Comparison of ENCODE assay signal across 8 cellular contexts in genomic region chr7:50119815-50120637, GRCh38. TPM values are rescaled to one million over a fixed set of nuclear protein-coding genes. Genes with fewer than 3 reads are reported as not detected.
A peak's percentile ranks its signal among the peaks of the same experiment; 100 is the strongest.
DNase-seq lines count a peak whose midpoint lies in the region; ATAC-seq, FAIRE-seq and TF ChIP-seq lines count a peak whose summit lies in the region.

No MANE protein-coding gene starts in this region.

- no peaks in the 10 kb centered on the region for H3K9me3 ChIP-seq in Panc1 (ENCODE audit: control insufficient read depth, insufficient read depth, low read depth, low read length)
- H3K9me3 ChIP-seq in H1 (ENCODE audit: insufficient read depth in 2 of 2, low read depth in 1 of 2, low read length in 1 of 2), result no peaks in the 10 kb centered on the region

- H3K36me3 Mint-ChIP-seq in natural killer cell, result no peaks in the 10 kb centered on the region

- peak; percentile 79 to 83 for TF ChIP-seq RAD21 in H1 (IDR thresholded peaks at IDR 0.05 in 1 of 2, conservative IDR thresholded peaks at IDR 0.05 in 1 of 2; ENCODE audit: low read depth in 2 of 2, low read length in 2 of 2)

- no peak overlapping the region for H3K4me2 ChIP-seq in H1 (ENCODE audit: insufficient read depth in 1 of 2, low read depth in 2 of 2, low read length in 2 of 2)

- no peak overlapping the region for H3K9ac ChIP-seq in H1 (replicated peaks in 1 of 4; ENCODE audit: extremely low read depth in 1 of 4, low read depth in 3 of 4, low read length in 3 of 4)

- peaks cover 5 to 40% of the 10 kb centered on the region in 2 donors for H3K27me3 Mint-ChIP-seq in natural killer cell (ENCODE audit: low read depth in 2 of 2)

- H4K91ac ChIP-seq in H1 (replicated peaks; ENCODE audit: insufficient read length, low read length), result no peak overlapping the region

- POLR2A ChIA-PET in Panc1 (lab: Charles Lee), result no interaction called here
- POLR2A ChIA-PET in H1 (lab: Charles Lee; ENCODE audit: partially characterized antibody), result interaction anchor here (0.7 to 0.9 kb wide), 2 partner anchors 37 to 44 kb away, joined by 3 to 4 read pairs; no protein-coding TSS in a partner anchor

- H3K27me3 ChIP-seq in Panc1 (ENCODE audit: control insufficient read depth, insufficient read depth, low read length) (peaks cover 13% of the 10 kb centered on the region), H1 (replicated peaks in 1 of 4; ENCODE audit: control insufficient read depth in 3 of 4, extremely low read depth in 1 of 4, insufficient read depth in 3 of 4, low read length in 3 of 4) (no peaks in the 10 kb centered on the region)

- no peak overlapping the region for H3K18ac ChIP-seq in H1 (ENCODE audit: extremely low read depth, low read length)

- no peaks in the 10 kb centered on the region for H3K79me2 ChIP-seq in H1 (ENCODE audit: control insufficient read depth in 1 of 2, insufficient read depth in 2 of 2, low read length in 2 of 2)

- H2BK20ac ChIP-seq in H1 (ENCODE audit: low read length), result no peak overlapping the region

- no peak overlapping the region for H3K27ac Mint-ChIP-seq in natural killer cell

- H3K4ac ChIP-seq in H1 (replicated peaks; ENCODE audit: insufficient read length, low read depth, low read length), result no peak overlapping the region

- H4K20me1 ChIP-seq in H1 (replicated peaks in 1 of 2; ENCODE audit: control insufficient read depth in 1 of 2, insufficient read depth in 2 of 2, low read length in 2 of 2), result no peaks in the 10 kb centered on the region

- peak; percentile 82 for FAIRE-seq in H1 (lab: Jason Lieb, UNC)

- no peaks in the 10 kb centered on the region for H3K79me1 ChIP-seq in H1 (ENCODE audit: low read depth, low read length)

- no peak overlapping the region for H3K27ac ChIP-seq in Panc1 (ENCODE audit: low read length)
- no peak overlapping the region for H3K27ac ChIP-seq in H1 (ENCODE audit: low read depth, low read length)

- CTCF ChIA-PET in Panc1 (lab: Charles Lee) (no interaction called here), H1 (lab: Charles Lee; ENCODE audit: partially characterized antibody) (interaction anchor here (0.7 to 3.6 kb wide), 16 partner anchors 10 to 1041 kb away, joined by 3 to 16 read pairs (median 4); no protein-coding TSS in a partner anchor)

- no peak overlapping the region for H2BK15ac ChIP-seq in H1 (ENCODE audit: low read length)

- no peak overlapping the region for H2AK5ac ChIP-seq in H1 (ENCODE audit: low read depth, low read length)

- H2BK5ac ChIP-seq in H1 (ENCODE audit: low read depth, low read length), result no peak overlapping the region

- H3K9me3 Mint-ChIP-seq in natural killer cell, result no peaks in the 10 kb centered on the region

- no peak for TF ChIP-seq POLR2A in H1 (IDR thresholded peaks at IDR 0.05; ENCODE audit: control extremely low read depth in 1 of 2, low read depth in 2 of 2, low read length in 2 of 2)

- H2AFZ ChIP-seq in H1 (ENCODE audit: low read length), result no peak overlapping the region

- intact Hi-C loops in Panc1 (cut with micrococcal nuclease; ENCODE audit: unreplicated experiment), result no loop called here
- intact Hi-C loops in natural killer cell (cut with micrococcal nuclease), result no loop called here

- TF ChIP-seq EP300 in H1 (IDR thresholded peaks at IDR 0.05; ENCODE audit: borderline replicate concordance in 1 of 2, low read depth in 2 of 2, low read length in 2 of 2), result no peak

- H3K4me1 Mint-ChIP-seq in natural killer cell, result no peaks in the 10 kb centered on the region

- TF ChIP-seq CTCF in Panc1 (IDR thresholded peaks at IDR 0.05), result peak; percentile 34
- TF ChIP-seq CTCF in H1 (IDR thresholded peaks at IDR 0.05; ENCODE audit: control extremely low read depth in 1 of 3, insufficient read depth in 1 of 3, low read depth in 1 of 3, low read length in 3 of 3), result peak; percentile 66 to 86 (median 81)
- no peak for TF ChIP-seq CTCF in natural killer cell (IDR thresholded peaks at IDR 0.05)

- H3K23me2 ChIP-seq in H1 (ENCODE audit: low read depth, low read length), result no peaks in the 10 kb centered on the region

- H3K14ac ChIP-seq in H1 (ENCODE audit: insufficient read length), result no peak overlapping the region

- no peak overlapping the region for H4K5ac ChIP-seq in H1 (ENCODE audit: insufficient read length, low read depth, low read length)

- 71% methylated on average over 9 of the region's 9 CpGs; no CpG with 5 or more reads in 1 of the 2 experiments for WGBS in H1 (ENCODE audit: extremely low coverage in 1 of 2, insufficient coverage in 1 of 2, insufficient read length in 1 of 2, insufficient replicate concordance in 2 of 2, low coverage in 1 of 2, low lambda C conversion rate in 2 of 2, missing lambda C conversion rate in 1 of 2), 2 experiments

- no peaks in the 10 kb centered on the region for H3K4me1 ChIP-seq in Panc1 (ENCODE audit: control insufficient read depth, insufficient read depth, low read length)
- H3K4me1 ChIP-seq in H1 (replicated peaks in 1 of 4; ENCODE audit: control insufficient read depth in 3 of 4, insufficient read depth in 4 of 4, low read length in 3 of 4), result no peaks in the 10 kb centered on the region

- H3K4me3 ChIP-seq in Panc1 (ENCODE audit: low read depth in 2 of 2, low read length in 2 of 2) (no peak overlapping the region), H1 (ENCODE audit: extremely low read depth in 1 of 4, insufficient read depth in 2 of 4, low read depth in 3 of 4, low read length in 4 of 4) (no peak overlapping the region)

- H2BK120ac ChIP-seq in H1 (replicated peaks; ENCODE audit: low read depth, low read length), result no peak overlapping the region

- no peak overlapping the region for H4K8ac ChIP-seq in H1 (ENCODE audit: extremely low read depth, insufficient read depth, low read length)

- no peak overlapping the region for H2BK12ac ChIP-seq in H1 (ENCODE audit: low read depth, low read length)

- in situ Hi-C loops in Panc1 (cut with HindIII; ENCODE audit: low pct_unique_long_range_greater_than_20kb, low sequenced_read_pairs), result no loop called here

- H3K56ac ChIP-seq in H1 (replicated peaks; ENCODE audit: insufficient read length, low read depth, low read length), result no peak overlapping the region

- H3K4me3 Mint-ChIP-seq in natural killer cell, result no peak overlapping the region

- no peak overlapping the region for H3K23ac ChIP-seq in H1 (ENCODE audit: insufficient read length)

- ATAC-seq in GM18861 (IDR thresholded peaks at IDR 0.05; ENCODE audit: unreplicated experiment) (peak; percentile 64), HG02763 (IDR thresholded peaks at IDR 0.05; ENCODE audit: unreplicated experiment) (peak; percentile 79), Panc1 (no peak), natural killer cell (no peak)

- no TSS peak for BruUV-seq in Panc1 (replicated peaks; lab: Mats Ljungman, UMichigan)

- H3K36me3 ChIP-seq in Panc1 (ENCODE audit: control insufficient read depth, insufficient read depth, low read length), result no peaks in the 10 kb centered on the region
- no peaks in the 10 kb centered on the region for H3K36me3 ChIP-seq in H1 (ENCODE audit: control insufficient read depth in 2 of 4, insufficient read depth in 4 of 4, low read length in 3 of 4)

- DNase-seq in Panc1 (ENCODE audit: low read depth, low spot score) (no peak), H1 (ENCODE audit: low read depth in 1 of 2, low spot score in 2 of 2) (peak; percentile 1 to 53), NCI-H187 (lab: John Stamatoyannopoulos, UW) (no peak), natural killer cell (no peak), NCI-H2107 treated with DMSO at 0.1 percent for 48 hours (lab: John Stamatoyannopoulos, UW; ENCODE audit: unreplicated experiment) (no peak), HuH-7.5 (ENCODE audit: low spot score) (no peak)

TF ChIP-seq in H1, 55 proteins besides CTCF, POLR2A, EP300 and RAD21:
- no peak for TF ChIP-seq BCL11A (IDR thresholded peaks at IDR 0.05; ENCODE audit: low read depth in 2 of 2, low read length in 2 of 2)
- TF ChIP-seq TAF7 (optimal IDR thresholded peaks at IDR 0.05; ENCODE audit: borderline replicate concordance, low read depth, low read length), result peak; percentile 81
- TF ChIP-seq TBP (IDR thresholded peaks at IDR 0.05; ENCODE audit: low read depth, low read length), result peak; percentile 44

RNA-seq across cellular contexts. Expression of gene ZPBP, which starts 27.0 kb away (rescaled TPM):
- total RNA-seq in Panc1 (2021; ENCODE audit: unreplicated experiment) (not detected), natural killer cell (not detected)
- not detected for polyA plus RNA-seq in Panc1 (2012; ENCODE audit: insufficient read length)
- total RNA-seq in H1 (2021; fragmentation: NEBNext Ultra II Directional; extraction: Animal tissue kit (Norgen Biotek cat#: 25700)), result not detected in 2 replicates
- polyA plus RNA-seq in H1 (2011; rRNA removed), result not detected in 2 replicates
- polyA plus RNA-seq in H1 (2011; cell fraction: cytosol; rRNA removed), result not detected
- 0.34 TPM for polyA plus RNA-seq in H1 (2011; cell fraction: nucleus; rRNA removed)
- polyA plus RNA-seq in H1 (2012, experiment 1 of 2), result not detected in 4 replicates
- polyA plus RNA-seq in H1 (2012, experiment 2 of 2), result not detected
- polyA plus RNA-seq in H1 (2013, experiment 1 of 2), result not detected
- polyA plus RNA-seq in H1 (2013, experiment 2 of 2), result not detected
- polyA minus RNA-seq in H1 (2011; rRNA and poly(A)+ RNA removed), result not detected in 2 replicates
- not detected for polyA minus RNA-seq in H1 (2011; cell fraction: cytosol; rRNA and poly(A)+ RNA removed)
- not detected for polyA minus RNA-seq in H1 (2011; cell fraction: nucleus; rRNA and poly(A)+ RNA removed)

Comparison
In these comparisons a context has a peak if more than half of its experiments do, and no peak if none do; other contexts are left out.
1. ATAC-seq: peak in GM18861 (single experiment) and HG02763 (single experiment); none in Panc1 (single experiment) and natural killer cell (0 of 3).
2. DNase-seq: peak in H1 (2 of 2); none in Panc1 (single experiment), NCI-H187 (0 of 2), natural killer cell (single experiment), NCI-H2107 treated with DMSO at 0.1 percent for 48 hours (single experiment) and HuH-7.5 (single experiment).